Comparison of ENCODE assay signal across 19 cellular contexts in genomic region chr10:102400598-102401321, GRCh38. TPM values are rescaled to one million over a fixed set of nuclear protein-coding genes. Genes with fewer than 3 reads are reported as not detected.
DNase-seq lines count a peak whose midpoint lies in the region; ATAC-seq and TF ChIP-seq lines count a peak whose summit lies in the region.
"Had no signal": no experiment of that assay in that cellular context is flagged by ENCODE, and none has a peak within 500 bp of the region (broad histone marks: within the 10 kb centered on the region; RNA-seq: fewer than 3 reads in every experiment).

No MANE protein-coding gene starts in this region.

- no peaks in the 10 kb centered on the region for H3K27me3 ChIP-seq in rectal smooth muscle tissue (ENCODE audit: control insufficient read depth, insufficient read depth, low read length)
- H3K27me3 ChIP-seq: brain microvascular endothelial cell, gastrocnemius medialis, Peyer's patch had no signal

- TF ChIP-seq POLR2A in GM19193 (IDR thresholded peaks at IDR 0.05; ENCODE audit: extremely low read depth, insufficient read depth, insufficient read length) = peak; percentile 23

- H3K36me3 ChIP-seq in rectal smooth muscle tissue (ENCODE audit: control insufficient read depth, insufficient read depth, low read length) = peaks cover 16% of the 10 kb centered on the region

- POLR2A ChIA-PET in activated CD4-positive, alpha-beta memory T cell treated with anti-CD3 and anti-CD28 coated beads for 36 hours (lab: Charles Lee) = interaction anchor here (2.5 to 7.9 kb wide), 2 partner anchors 9 to 21 kb away, joined by 10 to 84 read pairs; partner anchors contain the start of gene FBXL15
- POLR2A ChIA-PET in activated CD4-positive, alpha-beta memory T cell treated with anti-CD3 and anti-CD28 coated beads, Interleukin-2, amount 10 ng/mL, durations not matched to agents 7 days and 5 days (lab: Charles Lee) = interaction anchor here (0.7 to 4.1 kb wide), 3 partner anchors 20 to 53 kb away, joined by 3 to 32 read pairs (median 3); partner anchors contain the start of gene FBXL15
- POLR2A ChIA-PET in activated naive CD8-positive, alpha-beta T cell treated with anti-CD3 and anti-CD28 coated beads, Interleukin-2, amount 10 ng/mL, durations not matched to agents 7 days and 5 days (lab: Charles Lee) = interaction anchor here (1.1 kb wide), 1 partner anchor 32 kb away, joined by 4 read pairs; the partner anchor contains the start of gene CUEDC2

- peaks cover 64% of the 10 kb centered on the region for H3K4me1 ChIP-seq in rectal smooth muscle tissue (ENCODE audit: control insufficient read depth, insufficient read depth, low read length)

- peaks cover 63% of the 10 kb centered on the region for H3K36me3 Mint-ChIP-seq in activated CD4-positive, alpha-beta memory T cell treated with anti-CD3 and anti-CD28 coated beads for 36 hours
- H3K36me3 Mint-ChIP-seq in activated CD4-positive, alpha-beta memory T cell treated with anti-CD3 and anti-CD28 coated beads, Interleukin-2, amount 10 ng/mL, durations not matched to agents 7 days and 5 days (ENCODE audit: low read depth) = peaks cover 57% of the 10 kb centered on the region
- H3K36me3 Mint-ChIP-seq in activated naive CD8-positive, alpha-beta T cell treated with anti-CD3 and anti-CD28 coated beads, Interleukin-2, amount 10 ng/mL, durations not matched to agents 7 days and 5 days = peaks cover 6% of the 10 kb centered on the region
- H3K36me3 Mint-ChIP-seq: type B pancreatic cell had no signal

- H3K4me3 Mint-ChIP-seq in activated CD4-positive, alpha-beta memory T cell treated with anti-CD3 and anti-CD28 coated beads for 36 hours = peak overlapping the region; percentile 37
- H3K4me3 Mint-ChIP-seq in activated CD4-positive, alpha-beta memory T cell treated with anti-CD3 and anti-CD28 coated beads, Interleukin-2, amount 10 ng/mL, durations not matched to agents 7 days and 5 days = no peak overlapping the region
- H3K4me3 Mint-ChIP-seq in activated naive CD8-positive, alpha-beta T cell treated with anti-CD3 and anti-CD28 coated beads, Interleukin-2, amount 10 ng/mL, durations not matched to agents 7 days and 5 days = no peak overlapping the region

- H3K27me3 Mint-ChIP-seq in activated CD4-positive, alpha-beta memory T cell treated with anti-CD3 and anti-CD28 coated beads for 36 hours = no peaks in the 10 kb centered on the region
- no peaks in the 10 kb centered on the region for H3K27me3 Mint-ChIP-seq in activated CD4-positive, alpha-beta memory T cell treated with anti-CD3 and anti-CD28 coated beads, Interleukin-2, amount 10 ng/mL, durations not matched to agents 7 days and 5 days
- H3K27me3 Mint-ChIP-seq in activated naive CD8-positive, alpha-beta T cell treated with anti-CD3 and anti-CD28 coated beads, Interleukin-2, amount 10 ng/mL, durations not matched to agents 7 days and 5 days = no peaks in the 10 kb centered on the region

- ATAC-seq in activated naive CD8-positive, alpha-beta T cell treated with anti-CD3 and anti-CD28 coated beads, Interleukin-2, amount 10 ng/mL, durations not matched to agents 7 days and 5 days (ENCODE audit: low read depth) = no peak
- no peak for ATAC-seq in HG03095 (IDR thresholded peaks at IDR 0.05; ENCODE audit: unreplicated experiment)
- ATAC-seq in GM19351 (IDR thresholded peaks at IDR 0.05; ENCODE audit: unreplicated experiment) = no peak
- ATAC-seq: CD8-positive, alpha-beta T cell; gastrocnemius medialis; left ventricle myocardium superior had no signal

- no peak for DNase-seq in activated CD4-positive, alpha-beta memory T cell treated with anti-CD3 and anti-CD28 coated beads for 36 hours
- no peak for DNase-seq in activated CD4-positive, alpha-beta memory T cell treated with anti-CD3 and anti-CD28 coated beads, Interleukin-2, amount 10 ng/mL, durations not matched to agents 7 days and 5 days
- DNase-seq in activated naive CD8-positive, alpha-beta T cell treated with anti-CD3 and anti-CD28 coated beads, Interleukin-2, amount 10 ng/mL, durations not matched to agents 7 days and 5 days = no peak
- DNase-seq in NCI-H82 (lab: John Stamatoyannopoulos, UW) = no peak
- DNase-seq: brain microvascular endothelial cell; CD8-positive, alpha-beta T cell; dermis blood vessel endothelial cell; gastrocnemius medialis; left ventricle myocardium superior; Peyer's patch; stimulated activated CD4-positive, alpha-beta T cell treated with anti-CD3 and anti-CD28 coated beads, Interleukin-4, amount 100 ng/mL, for 4 hours; stimulated activated CD8-positive, alpha-beta memory T cell treated with anti-CD3 and anti-CD28 coated beads, Interleukin-4, amount 100 ng/mL, for 48 hours had no signal

- CTCF ChIA-PET in activated CD4-positive, alpha-beta memory T cell treated with anti-CD3 and anti-CD28 coated beads for 36 hours (lab: Charles Lee) = interaction anchor here (0.6 to 13.2 kb wide), 12 partner anchors 9 to 231 kb away, joined by 3 to 213 read pairs (median 10); partner anchors contain the start of genes C10orf95, CUEDC2 and FBXL15
- CTCF ChIA-PET in activated CD4-positive, alpha-beta memory T cell treated with anti-CD3 and anti-CD28 coated beads, Interleukin-2, amount 10 ng/mL, durations not matched to agents 7 days and 5 days (lab: Charles Lee) = interaction anchor here (0.6 to 10.7 kb wide), 9 partner anchors 9 to 231 kb away, joined by 3 to 199 read pairs (median 8); partner anchors contain the start of genes ELOVL3, FBXL15 and SUFU

- intact Hi-C loops in activated CD4-positive, alpha-beta memory T cell treated with anti-CD3 and anti-CD28 coated beads for 36 hours (cut with micrococcal nuclease) = no loop called here

- no peak overlapping the region for H3K4me3 ChIP-seq in rectal smooth muscle tissue (ENCODE audit: low read length)
- H3K4me3 ChIP-seq: gastrocnemius medialis had no signal

- H3K27ac Mint-ChIP-seq in activated CD4-positive, alpha-beta memory T cell treated with anti-CD3 and anti-CD28 coated beads for 36 hours = peak overlapping the region; percentile 42
- H3K27ac Mint-ChIP-seq in activated CD4-positive, alpha-beta memory T cell treated with anti-CD3 and anti-CD28 coated beads, Interleukin-2, amount 10 ng/mL, durations not matched to agents 7 days and 5 days = no peak overlapping the region
- H3K27ac Mint-ChIP-seq in activated naive CD8-positive, alpha-beta T cell treated with anti-CD3 and anti-CD28 coated beads, Interleukin-2, amount 10 ng/mL, durations not matched to agents 7 days and 5 days = peak overlapping the region; percentile 25

- H3K27ac ChIP-seq in rectal smooth muscle tissue (ENCODE audit: low read depth, low read length) = peak overlapping the region; percentile 97
- H3K27ac ChIP-seq: brain microvascular endothelial cell, epithelial cell of prostate had no signal

- H3K4me1 Mint-ChIP-seq in activated CD4-positive, alpha-beta memory T cell treated with anti-CD3 and anti-CD28 coated beads for 36 hours (ENCODE audit: low read depth) = peaks cover 40% of the 10 kb centered on the region
- H3K4me1 Mint-ChIP-seq in activated CD4-positive, alpha-beta memory T cell treated with anti-CD3 and anti-CD28 coated beads, Interleukin-2, amount 10 ng/mL, durations not matched to agents 7 days and 5 days = peaks cover 43% of the 10 kb centered on the region
- peaks cover 21% of the 10 kb centered on the region for H3K4me1 Mint-ChIP-seq in activated naive CD8-positive, alpha-beta T cell treated with anti-CD3 and anti-CD28 coated beads, Interleukin-2, amount 10 ng/mL, durations not matched to agents 7 days and 5 days

- no peaks in the 10 kb centered on the region for H3K9me3 Mint-ChIP-seq in activated CD4-positive, alpha-beta memory T cell treated with anti-CD3 and anti-CD28 coated beads for 36 hours
- H3K9me3 Mint-ChIP-seq in activated CD4-positive, alpha-beta memory T cell treated with anti-CD3 and anti-CD28 coated beads, Interleukin-2, amount 10 ng/mL, durations not matched to agents 7 days and 5 days = no peaks in the 10 kb centered on the region
- no peaks in the 10 kb centered on the region for H3K9me3 Mint-ChIP-seq in activated naive CD8-positive, alpha-beta T cell treated with anti-CD3 and anti-CD28 coated beads, Interleukin-2, amount 10 ng/mL, durations not matched to agents 7 days and 5 days
- H3K9me3 Mint-ChIP-seq: CD8-positive, alpha-beta T cell; type B pancreatic cell had no signal

- no peak overlapping the region for H3K9ac ChIP-seq in rectal smooth muscle tissue (ENCODE audit: low read length)

RNA-seq across cellular contexts. Expression of gene NFKB2, which starts 5.3 kb away (rescaled TPM):
- total RNA-seq in activated CD4-positive, alpha-beta memory T cell treated with anti-CD3 and anti-CD28 coated beads for 36 hours = 100 to 1,000 TPM; 241 to 242 TPM
- total RNA-seq in activated CD4-positive, alpha-beta memory T cell treated with anti-CD3 and anti-CD28 coated beads, Interleukin-2, amount 10 ng/mL, durations not matched to agents 7 days and 5 days = 100 to 1,000 TPM; 121 to 122 TPM
- total RNA-seq in activated naive CD8-positive, alpha-beta T cell treated with anti-CD3 and anti-CD28 coated beads, Interleukin-2, amount 10 ng/mL, durations not matched to agents 7 days and 5 days = 100 to 1,000 TPM; 103 to 104 TPM

RNA-seq across cellular contexts. Expression of gene PSD, which starts 17.8 kb away (rescaled TPM):
- 1 to 10 TPM; 4.2 to 4.4 TPM for total RNA-seq in activated CD4-positive, alpha-beta memory T cell treated with anti-CD3 and anti-CD28 coated beads for 36 hours
- 1 to 10 TPM; 1.4 TPM for total RNA-seq in activated CD4-positive, alpha-beta memory T cell treated with anti-CD3 and anti-CD28 coated beads, Interleukin-2, amount 10 ng/mL, durations not matched to agents 7 days and 5 days
- 1 to 10 TPM; 3.6 to 4.3 TPM for total RNA-seq in activated naive CD8-positive, alpha-beta T cell treated with anti-CD3 and anti-CD28 coated beads, Interleukin-2, amount 10 ng/mL, durations not matched to agents 7 days and 5 days
- total RNA-seq: M059J had no signal

RNA-seq across cellular contexts. Expression of gene FBXL15, which starts 19.9 kb away (rescaled TPM):
- total RNA-seq in activated CD4-positive, alpha-beta memory T cell treated with anti-CD3 and anti-CD28 coated beads for 36 hours = 10 to 100 TPM; 10.8 to 11.4 TPM
- total RNA-seq in activated CD4-positive, alpha-beta memory T cell treated with anti-CD3 and anti-CD28 coated beads, Interleukin-2, amount 10 ng/mL, durations not matched to agents 7 days and 5 days = 10 to 100 TPM; 13.5 to 14.3 TPM
- 10 to 100 TPM; 11.7 to 16.3 TPM for total RNA-seq in activated naive CD8-positive, alpha-beta T cell treated with anti-CD3 and anti-CD28 coated beads, Interleukin-2, amount 10 ng/mL, durations not matched to agents 7 days and 5 days

RNA-seq across cellular contexts. Expression of gene CUEDC2, which starts 31.6 kb away (rescaled TPM):
- 10 to 100 TPM; 68.6 to 68.9 TPM for total RNA-seq in activated CD4-positive, alpha-beta memory T cell treated with anti-CD3 and anti-CD28 coated beads for 36 hours
- total RNA-seq in activated CD4-positive, alpha-beta memory T cell treated with anti-CD3 and anti-CD28 coated beads, Interleukin-2, amount 10 ng/mL, durations not matched to agents 7 days and 5 days = 10 to 100 TPM; 60.9 to 64.5 TPM
- 10 to 100 TPM; 68.6 to 70.3 TPM for total RNA-seq in activated naive CD8-positive, alpha-beta T cell treated with anti-CD3 and anti-CD28 coated beads, Interleukin-2, amount 10 ng/mL, durations not matched to agents 7 days and 5 days

RNA-seq across cellular contexts. Expression of gene C10orf95, which starts 50.6 kb away (rescaled TPM):
- total RNA-seq in activated CD4-positive, alpha-beta memory T cell treated with anti-CD3 and anti-CD28 coated beads for 36 hours = under 1 TPM; 0.19 to 0.48 TPM
- total RNA-seq in activated CD4-positive, alpha-beta memory T cell treated with anti-CD3 and anti-CD28 coated beads, Interleukin-2, amount 10 ng/mL, durations not matched to agents 7 days and 5 days = under 1 TPM in 1 of 2 experiments, not detected in 1; 0.33 TPM
- total RNA-seq in activated naive CD8-positive, alpha-beta T cell treated with anti-CD3 and anti-CD28 coated beads, Interleukin-2, amount 10 ng/mL, durations not matched to agents 7 days and 5 days = under 1 TPM; 0.28 to 0.54 TPM
- total RNA-seq: dermis blood vessel endothelial cell, gastrocnemius medialis, left ventricle myocardium superior, M059J had no signal
